ENCODE assay signal across 26 cellular contexts in the genomic region with DNA sequence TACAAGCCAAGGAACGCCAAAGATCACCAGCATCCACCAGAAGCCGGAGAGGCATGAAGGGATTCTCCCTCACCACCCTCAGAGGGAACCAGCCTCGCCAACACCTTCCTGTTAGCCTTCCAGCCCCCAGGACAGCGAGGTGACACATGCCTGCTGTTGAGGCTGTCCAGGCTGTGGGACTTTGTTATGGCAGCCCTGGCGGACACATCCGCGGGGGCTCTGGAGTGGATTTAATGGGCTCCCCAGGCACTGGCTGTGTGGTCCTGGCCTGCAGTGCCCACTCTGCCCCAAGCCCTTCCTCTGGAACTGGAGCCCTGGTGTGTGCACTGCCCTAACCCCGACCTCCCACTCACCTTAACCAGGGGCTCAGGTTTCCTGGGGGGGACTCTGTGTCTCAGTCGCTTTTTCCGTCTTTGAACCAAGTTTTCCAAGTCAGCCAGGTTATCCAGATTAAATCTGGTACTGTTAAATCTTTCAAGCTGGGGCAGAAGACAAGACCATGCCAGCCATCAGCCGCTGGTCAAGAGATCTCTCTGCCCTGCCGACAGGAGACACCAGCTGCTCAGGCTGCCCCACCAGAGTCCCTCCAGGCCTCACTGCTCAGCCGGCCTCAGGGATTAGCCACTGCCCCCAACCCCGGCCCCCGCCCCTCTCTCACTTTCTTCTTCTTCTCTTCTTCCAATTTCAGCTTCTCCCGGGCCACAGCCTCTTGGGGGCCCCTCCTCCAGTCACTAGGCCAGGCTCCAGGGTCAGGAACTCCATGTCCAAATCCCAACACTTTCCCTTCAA. TPM values are rescaled to one million over a fixed set of nuclear protein-coding genes. Genes with fewer than 3 reads are reported as not detected.
A peak's percentile ranks its signal among the peaks of the same experiment; 100 is the strongest.
DNase-seq lines count a peak whose midpoint lies in the region; ATAC-seq, FAIRE-seq and TF ChIP-seq lines count a peak whose summit lies in the region.
"Had no signal": no experiment of that assay in that cellular context is flagged by ENCODE, and none has a peak within 500 bp of the region (broad histone marks: within the 10 kb centered on the region; RNA-seq: fewer than 3 reads in every experiment).

No MANE protein-coding gene starts in this region.

- H3K9me3 ChIP-seq in HepG2 (ENCODE audit: low read length) (no peaks in the 10 kb centered on the region), right lobe of liver (no peaks in the 10 kb centered on the region)
- H3K9me3 ChIP-seq: sigmoid colon, transverse colon had no signal

- peak; percentile 3; the same call in 2 of the 3 replicates for ATAC-seq in HepG2
- ATAC-seq in right lobe of liver = no peak
- ATAC-seq in central memory CD8-positive, alpha-beta T cell (replicated peaks; ENCODE audit: extremely low read depth, poor library complexity, severe bottlenecking) = no peak
- no peak for ATAC-seq in stimulated activated effector memory CD8-positive, alpha-beta T cell treated with anti-CD3 and anti-CD28 coated beads, Interleukin-12 subunit alpha, Interleukin-12 subunit beta, amount 100 ng/mL, for 72 hours
- ATAC-seq in HG03520 (IDR thresholded peaks at IDR 0.05; ENCODE audit: unreplicated experiment) = no peak
- ATAC-seq: esophagus mucosa, PC-3, SK-N-SH treated with all-trans-retinoic acid at 6 μM for 48 hours had no signal

- H3K9ac ChIP-seq in HepG2 (ENCODE audit: insufficient read depth, low read depth, low read length) = no peak overlapping the region

- H2AFZ ChIP-seq in HepG2 (ENCODE audit: low read length) = no peak overlapping the region

- H3K4me1 ChIP-seq in HepG2 (ENCODE audit: insufficient read depth, low read length) (no peaks in the 10 kb centered on the region), right lobe of liver (no peaks in the 10 kb centered on the region)

- intact Hi-C loops in HepG2 (cut with micrococcal nuclease; ENCODE audit: unreplicated experiment) = no loop called here
- intact Hi-C loops in right lobe of liver (cut with DNase I) = no loop called here

- no peaks in the 10 kb centered on the region for H3K27me3 ChIP-seq in HepG2 (ENCODE audit: control insufficient read depth in 1 of 2, insufficient read depth in 2 of 2, low read length in 2 of 2)
- no peaks in the 10 kb centered on the region for H3K27me3 ChIP-seq in right lobe of liver
- H3K27me3 ChIP-seq: cardiac muscle cell, sigmoid colon, transverse colon had no signal

- H3K9me3 Mint-ChIP-seq in central memory CD8-positive, alpha-beta T cell = no peaks in the 10 kb centered on the region
- H3K9me3 Mint-ChIP-seq in stimulated activated effector memory CD8-positive, alpha-beta T cell treated with anti-CD3 and anti-CD28 coated beads, Interleukin-12 subunit alpha, Interleukin-12 subunit beta, amount 100 ng/mL, for 72 hours = no peaks in the 10 kb centered on the region
- H3K9me3 Mint-ChIP-seq: dendritic cell treated with granulocyte-macrophage colony-stimulating factor and Interleukin-4, amounts not matched to agents 40 ng/mL and 50 ng/mL, for 4 days; endodermal cell; IgD-negative memory B cell; T-helper 1 cell treated with Interleukin-12 subunit alpha and Interleukin-12 subunit beta and Interleukin-4 antibody, amounts not matched to agents 30 μg/mL and 1 μg/mL, for 36 hours had no signal

- 92% methylated on average over 11 of the region's 16 CpGs for WGBS in HepG2 (ENCODE audit: low lambda C conversion rate)
- WGBS in right lobe of liver (ENCODE audit: insufficient coverage, low coverage, low lambda C conversion rate, missing lambda C conversion rate) = 93% methylated on average over 11 of the region's 16 CpGs

- no TSS peak for BruUV-seq in HepG2 (replicated peaks; lab: Mats Ljungman, UMichigan)

- no peak overlapping the region for H3K4me3 Mint-ChIP-seq in central memory CD8-positive, alpha-beta T cell
- no peak overlapping the region for H3K4me3 Mint-ChIP-seq in stimulated activated effector memory CD8-positive, alpha-beta T cell treated with anti-CD3 and anti-CD28 coated beads, Interleukin-12 subunit alpha, Interleukin-12 subunit beta, amount 100 ng/mL, for 72 hours
- H3K4me3 Mint-ChIP-seq: dendritic cell treated with granulocyte-macrophage colony-stimulating factor and Interleukin-4, amounts not matched to agents 40 ng/mL and 50 ng/mL, for 4 days; endodermal cell; T-helper 1 cell treated with Interleukin-12 subunit alpha and Interleukin-12 subunit beta and Interleukin-4 antibody, amounts not matched to agents 30 μg/mL and 1 μg/mL, for 36 hours had no signal

- CTCF ChIA-PET in HepG2 (lab: Yijun Ruan, JAX; ENCODE audit: low intra/inter-chr PET ratio, low total read pairs) = no interaction called here

- H3K36me3 Mint-ChIP-seq in central memory CD8-positive, alpha-beta T cell (ENCODE audit: insufficient read depth) = peaks cover 14% of the 10 kb centered on the region
- H3K36me3 Mint-ChIP-seq in stimulated activated effector memory CD8-positive, alpha-beta T cell treated with anti-CD3 and anti-CD28 coated beads, Interleukin-12 subunit alpha, Interleukin-12 subunit beta, amount 100 ng/mL, for 72 hours = peaks cover 54% of the 10 kb centered on the region

- FAIRE-seq in HepG2 (lab: Jason Lieb, UNC) (no peak), GM19239 (lab: Jason Lieb, UNC) (no peak)
- FAIRE-seq: astrocyte, GM18507 had no signal

- TF ChIP-seq CTCF in HepG2 (CRISPR knock-in tag; IDR thresholded peaks at IDR 0.05) (no peak), right lobe of liver (IDR thresholded peaks at IDR 0.05) (no peak)

- no peak overlapping the region for H3K4me2 ChIP-seq in HepG2 (ENCODE audit: low read depth, low read length)

- peaks cover 24% of the 10 kb centered on the region for H3K4me1 Mint-ChIP-seq in central memory CD8-positive, alpha-beta T cell
- H3K4me1 Mint-ChIP-seq in stimulated activated effector memory CD8-positive, alpha-beta T cell treated with anti-CD3 and anti-CD28 coated beads, Interleukin-12 subunit alpha, Interleukin-12 subunit beta, amount 100 ng/mL, for 72 hours = peaks cover 33% of the 10 kb centered on the region

- no peaks in the 10 kb centered on the region for H4K20me1 ChIP-seq in HepG2 (ENCODE audit: insufficient read depth, low read length)

- TF ChIP-seq POLR2A in HepG2 (IDR thresholded peaks at IDR 0.05; ENCODE audit: insufficient read depth in 1 of 2, low read depth in 2 of 2, low read length in 2 of 2) (peak; percentile 25 to 49; a peak in 1 of 4 replicates), right lobe of liver (IDR thresholded peaks at IDR 0.05) (no peak)

- H3K36me3 ChIP-seq in HepG2 (replicated peaks in 1 of 2; ENCODE audit: control insufficient read depth in 1 of 2, insufficient read depth in 2 of 2, low read length in 2 of 2) (peaks cover 3% of the 10 kb centered on the region in 2 experiments; a peak in 4 of 5 replicates), right lobe of liver (peaks cover 0 to 20% (median 3%) of the 10 kb centered on the region in 4 donors)
- H3K36me3 ChIP-seq: transverse colon had no signal

- H3K27ac ChIP-seq in HepG2 (ENCODE audit: extremely low read length, insufficient read depth, low read length) (no peak overlapping the region), right lobe of liver (no peak overlapping the region)
- H3K27ac ChIP-seq: sigmoid colon, transverse colon had no signal

- no peaks in the 10 kb centered on the region for H3K27me3 Mint-ChIP-seq in central memory CD8-positive, alpha-beta T cell
- H3K27me3 Mint-ChIP-seq: IgD-negative memory B cell had no signal

- H3K4me3 ChIP-seq in HepG2 (replicated peaks in 1 of 3; ENCODE audit: insufficient read depth in 1 of 3, low read depth in 2 of 3, low read length in 3 of 3) (no peak overlapping the region), right lobe of liver (no peak overlapping the region)
- H3K4me3 ChIP-seq: cardiac muscle cell, sigmoid colon, transverse colon had no signal

- DNase-seq in HepG2 (ENCODE audit: low spot score) = no peak
- DNase-seq in right lobe of liver = no peak
- no peak for DNase-seq in central memory CD8-positive, alpha-beta T cell (ENCODE audit: low spot score in 2 of 2)
- peak; percentile 42 for DNase-seq in islet precursor cell
- DNase-seq in stimulated activated effector memory CD8-positive, alpha-beta T cell treated with anti-CD3 and anti-CD28 coated beads, Interleukin-12 subunit alpha, Interleukin-12 subunit beta, amount 100 ng/mL, for 72 hours (ENCODE audit: low spot score in 2 of 2) = no peak
- DNase-seq in GM19239 (ENCODE audit: insufficient read length, low spot score) = no peak
- no peak for DNase-seq in midbrain (lab: John Stamatoyannopoulos, UW)
- DNase-seq: activated effector memory CD4-positive, alpha-beta T cell treated with Interleukin-2 at 50 U/mL for 16 hours; endodermal cell; HCEC 1CT; kidney glomerular epithelial cell; mammary epithelial cell; NCI-H226; PC-3; sigmoid colon; stimulated activated CD4-positive, alpha-beta T cell treated with anti-CD3 and anti-CD28 coated beads, Interleukin-4, amount 100 ng/mL, for 24 hours; transverse colon had no signal

- no peak for TF ChIP-seq EP300 in HepG2 (IDR thresholded peaks at IDR 0.05; ENCODE audit: low read depth in 2 of 2, low read length in 2 of 2)
- TF ChIP-seq EP300 in HepG2 (CRISPR knock-in tag; IDR thresholded peaks at IDR 0.05; ENCODE audit: borderline replicate concordance) = no peak

- POLR2A ChIA-PET in HepG2 (lab: Yijun Ruan, JAX) = interaction anchor here (0.8 to 1.3 kb wide), 6 partner anchors 10 to 27 kb away, joined by 3 to 4 read pairs (median 3); no protein-coding TSS in a partner anchor

- no peaks in the 10 kb centered on the region for H3K79me2 ChIP-seq in HepG2 (ENCODE audit: insufficient read depth, low read length)

- peak overlapping the region; percentile 73 for H3K27ac Mint-ChIP-seq in central memory CD8-positive, alpha-beta T cell (ENCODE audit: low read depth)
- peak overlapping the region; percentile 16 for H3K27ac Mint-ChIP-seq in stimulated activated effector memory CD8-positive, alpha-beta T cell treated with anti-CD3 and anti-CD28 coated beads, Interleukin-12 subunit alpha, Interleukin-12 subunit beta, amount 100 ng/mL, for 72 hours
- H3K27ac Mint-ChIP-seq: dendritic cell treated with granulocyte-macrophage colony-stimulating factor and Interleukin-4, amounts not matched to agents 40 ng/mL and 50 ng/mL, for 4 days; endodermal cell; T-helper 1 cell treated with Interleukin-12 subunit alpha and Interleukin-12 subunit beta and Interleukin-4 antibody, amounts not matched to agents 30 μg/mL and 1 μg/mL, for 36 hours had no signal

- no peak for TF ChIP-seq RAD21 in HepG2 (CRISPR knock-in tag; IDR thresholded peaks at IDR 0.05)

- in situ Hi-C loops in HepG2 (cut with HindIII; ENCODE audit: extremely low pct_ligation_motif_present, low pct_unique_long_range_greater_than_20kb) = no loop called here

RNA-seq across cellular contexts. Expression of a gene that starts 1.9 kb away (rescaled TPM):
- 0.35 and 1.5 TPM in 2 replicates for total RNA-seq in HepG2 (2016; rRNA removed; fragmentation: Illumina TruSeq; extraction: Trizol)
- 0.35 and 0.51 TPM in 2 replicates for total RNA-seq in HepG2 (2016; cell fraction: cytosol; rRNA removed; fragmentation: Illumina TruSeq; extraction: Trizol; ENCODE audit: low read depth)
- 0.61 and 2.2 TPM in 2 replicates for total RNA-seq in HepG2 (2016; cell fraction: insoluble cytoplasmic fraction; rRNA removed; fragmentation: Illumina TruSeq; extraction: Trizol)
- 0.77 and 0.90 TPM in 2 replicates for total RNA-seq in HepG2 (2016; cell fraction: membrane; rRNA removed; fragmentation: Illumina TruSeq; extraction: Trizol)
- 2.3 and 2.8 TPM in 2 replicates for total RNA-seq in HepG2 (2016; cell fraction: nucleus; rRNA removed; fragmentation: Illumina TruSeq; extraction: Trizol)
- 1.6 and 2.7 TPM in 2 replicates for polyA plus RNA-seq in HepG2 (2011; rRNA removed)
- 0.71 and 0.90 TPM in 2 replicates for polyA plus RNA-seq in HepG2 (2011; cell fraction: cytosol; rRNA removed)
- polyA plus RNA-seq in HepG2 (2011; cell fraction: nucleus; rRNA removed) = 17.9 and 22.1 TPM in 2 replicates
- polyA plus RNA-seq in HepG2 (2012) = 0.72 and 2.1 TPM in 2 replicates
- 0.47 and 0.50 TPM in 2 replicates for polyA plus RNA-seq in HepG2 (2016; cell fraction: cytosol; fragmentation: Illumina TruSeq; extraction: Trizol; ENCODE audit: low read depth)
- polyA plus RNA-seq in HepG2 (2016; cell fraction: insoluble cytoplasmic fraction; fragmentation: Illumina TruSeq; extraction: Trizol; ENCODE audit: low read depth) = 0.32 and 0.50 TPM in 2 replicates
- 0.47 and 0.74 TPM in 2 replicates for polyA plus RNA-seq in HepG2 (2016; cell fraction: membrane; fragmentation: Illumina TruSeq; extraction: Trizol; ENCODE audit: low read depth)
- polyA plus RNA-seq in HepG2 (2016; cell fraction: nucleus; fragmentation: Illumina TruSeq; extraction: Trizol; ENCODE audit: insufficient read depth, low read depth) = 9.2 and 10.4 TPM in 2 replicates
- polyA minus RNA-seq in HepG2 (2011; rRNA and poly(A)+ RNA removed; ENCODE audit: low replicate concordance) = 1.6 and 5.1 TPM in 2 replicates
- polyA minus RNA-seq in HepG2 (2011; cell fraction: cytosol; rRNA and poly(A)+ RNA removed) = not detected in 2 replicates
- polyA minus RNA-seq in HepG2 (2011; cell fraction: nucleus; rRNA and poly(A)+ RNA removed) = 3.9 and 4.1 TPM in 2 replicates
- total RNA-seq in right lobe of liver = 1 to 10 TPM in 5 of 6 experiments, under 1 TPM in 1; 0.98 to 4.0 (median 2.7) TPM

RNA-seq across cellular contexts. Expression of a gene that starts 15.9 kb away (rescaled TPM):
- 23.2 and 26.7 TPM in 2 replicates for total RNA-seq in HepG2 (2016; rRNA removed; fragmentation: Illumina TruSeq; extraction: Trizol)
- 40.7 and 45.8 TPM in 2 replicates for total RNA-seq in HepG2 (2016; cell fraction: cytosol; rRNA removed; fragmentation: Illumina TruSeq; extraction: Trizol; ENCODE audit: low read depth)
- total RNA-seq in HepG2 (2016; cell fraction: insoluble cytoplasmic fraction; rRNA removed; fragmentation: Illumina TruSeq; extraction: Trizol) = 26.3 and 27.1 TPM in 2 replicates
- 37.4 and 41.3 TPM in 2 replicates for total RNA-seq in HepG2 (2016; cell fraction: membrane; rRNA removed; fragmentation: Illumina TruSeq; extraction: Trizol)
- 10.3 and 11.7 TPM in 2 replicates for total RNA-seq in HepG2 (2016; cell fraction: nucleus; rRNA removed; fragmentation: Illumina TruSeq; extraction: Trizol)
- 24.8 and 27.8 TPM in 2 replicates for polyA plus RNA-seq in HepG2 (2011; rRNA removed)
- 18.3 and 31.5 TPM in 2 replicates for polyA plus RNA-seq in HepG2 (2011; cell fraction: cytosol; rRNA removed)
- polyA plus RNA-seq in HepG2 (2011; cell fraction: nucleus; rRNA removed) = 24.2 and 29.2 TPM in 2 replicates
- 14.6 and 20.3 TPM in 2 replicates for polyA plus RNA-seq in HepG2 (2012)
- 55.3 and 63.9 TPM in 2 replicates for polyA plus RNA-seq in HepG2 (2016; cell fraction: cytosol; fragmentation: Illumina TruSeq; extraction: Trizol; ENCODE audit: low read depth)
- polyA plus RNA-seq in HepG2 (2016; cell fraction: insoluble cytoplasmic fraction; fragmentation: Illumina TruSeq; extraction: Trizol; ENCODE audit: low read depth) = 33.9 and 35.0 TPM in 2 replicates
- 40.8 and 47.0 TPM in 2 replicates for polyA plus RNA-seq in HepG2 (2016; cell fraction: membrane; fragmentation: Illumina TruSeq; extraction: Trizol; ENCODE audit: low read depth)
- 23.0 and 24.9 TPM in 2 replicates for polyA plus RNA-seq in HepG2 (2016; cell fraction: nucleus; fragmentation: Illumina TruSeq; extraction: Trizol; ENCODE audit: insufficient read depth, low read depth)
- 10.9 and 17.9 TPM in 2 replicates for polyA minus RNA-seq in HepG2 (2011; rRNA and poly(A)+ RNA removed; ENCODE audit: low replicate concordance)
- 4.6 and 5.6 TPM in 2 replicates for polyA minus RNA-seq in HepG2 (2011; cell fraction: cytosol; rRNA and poly(A)+ RNA removed)
- 8.2 and 14.2 TPM in 2 replicates for polyA minus RNA-seq in HepG2 (2011; cell fraction: nucleus; rRNA and poly(A)+ RNA removed)
- total RNA-seq in right lobe of liver = 10 to 100 TPM in 3 of 6 experiments, 1 to 10 TPM in 3; 6.0 to 16.3 (median 9.7) TPM

RNA-seq across cellular contexts. Expression of a gene that starts 25.8 kb away (rescaled TPM):
- total RNA-seq in HepG2 (2016; rRNA removed; fragmentation: Illumina TruSeq; extraction: Trizol) = 8.4 and 21.2 TPM in 2 replicates
- 5.5 and 5.9 TPM in 2 replicates for total RNA-seq in HepG2 (2016; cell fraction: cytosol; rRNA removed; fragmentation: Illumina TruSeq; extraction: Trizol; ENCODE audit: low read depth)
- 6.5 and 21.5 TPM in 2 replicates for total RNA-seq in HepG2 (2016; cell fraction: insoluble cytoplasmic fraction; rRNA removed; fragmentation: Illumina TruSeq; extraction: Trizol)
- total RNA-seq in HepG2 (2016; cell fraction: membrane; rRNA removed; fragmentation: Illumina TruSeq; extraction: Trizol) = 8.5 and 9.2 TPM in 2 replicates
- total RNA-seq in HepG2 (2016; cell fraction: nucleus; rRNA removed; fragmentation: Illumina TruSeq; extraction: Trizol) = 22.7 and 27.7 TPM in 2 replicates
- 27.9 and 43.4 TPM in 2 replicates for polyA plus RNA-seq in HepG2 (2011; rRNA removed)
- polyA plus RNA-seq in HepG2 (2011; cell fraction: cytosol; rRNA removed) = 24.2 and 26.5 TPM in 2 replicates
- 68.4 and 71.2 TPM in 2 replicates for polyA plus RNA-seq in HepG2 (2011; cell fraction: nucleus; rRNA removed)
- 35.8 and 38.5 TPM in 2 replicates for polyA plus RNA-seq in HepG2 (2012)
- polyA plus RNA-seq in HepG2 (2016; cell fraction: cytosol; fragmentation: Illumina TruSeq; extraction: Trizol; ENCODE audit: low read depth) = 4.3 and 4.5 TPM in 2 replicates
- 11.7 and 14.4 TPM in 2 replicates for polyA plus RNA-seq in HepG2 (2016; cell fraction: insoluble cytoplasmic fraction; fragmentation: Illumina TruSeq; extraction: Trizol; ENCODE audit: low read depth)
- 10.0 and 11.0 TPM in 2 replicates for polyA plus RNA-seq in HepG2 (2016; cell fraction: membrane; fragmentation: Illumina TruSeq; extraction: Trizol; ENCODE audit: low read depth)
- 48.6 and 52.0 TPM in 2 replicates for polyA plus RNA-seq in HepG2 (2016; cell fraction: nucleus; fragmentation: Illumina TruSeq; extraction: Trizol; ENCODE audit: insufficient read depth, low read depth)
- polyA minus RNA-seq in HepG2 (2011; rRNA and poly(A)+ RNA removed; ENCODE audit: low replicate concordance) = 49.9 and 152 TPM in 2 replicates
- 50.4 and 69.9 TPM in 2 replicates for polyA minus RNA-seq in HepG2 (2011; cell fraction: cytosol; rRNA and poly(A)+ RNA removed)
- 56.1 and 70.2 TPM in 2 replicates for polyA minus RNA-seq in HepG2 (2011; cell fraction: nucleus; rRNA and poly(A)+ RNA removed)
- total RNA-seq in right lobe of liver = 10 to 100 TPM; 11.5 to 37.6 (median 21.6) TPM

RNA-seq across cellular contexts. Expression of a gene that starts 28.0 kb away (rescaled TPM):
- total RNA-seq in HepG2 (2016; rRNA removed; fragmentation: Illumina TruSeq; extraction: Trizol) (11.3 and 25.9 TPM in 2 replicates), right lobe of liver (10 to 100 TPM; 11.9 to 18.9 (median 12.6) TPM)
- 3.5 and 4.2 TPM in 2 replicates for total RNA-seq in HepG2 (2016; cell fraction: cytosol; rRNA removed; fragmentation: Illumina TruSeq; extraction: Trizol; ENCODE audit: low read depth)
- total RNA-seq in HepG2 (2016; cell fraction: insoluble cytoplasmic fraction; rRNA removed; fragmentation: Illumina TruSeq; extraction: Trizol) = 8.4 and 25.7 TPM in 2 replicates
- total RNA-seq in HepG2 (2016; cell fraction: membrane; rRNA removed; fragmentation: Illumina TruSeq; extraction: Trizol) = 10.9 and 11.4 TPM in 2 replicates
- total RNA-seq in HepG2 (2016; cell fraction: nucleus; rRNA removed; fragmentation: Illumina TruSeq; extraction: Trizol) = 22.1 and 28.3 TPM in 2 replicates
- 46.6 and 69.2 TPM in 2 replicates for polyA plus RNA-seq in HepG2 (2011; rRNA removed)
- polyA plus RNA-seq in HepG2 (2011; cell fraction: cytosol; rRNA removed) = 33.4 and 47.8 TPM in 2 replicates
- polyA plus RNA-seq in HepG2 (2011; cell fraction: nucleus; rRNA removed) = 135 and 157 TPM in 2 replicates
- polyA plus RNA-seq in HepG2 (2012) = 27.3 and 39.4 TPM in 2 replicates
- polyA plus RNA-seq in HepG2 (2016; cell fraction: cytosol; fragmentation: Illumina TruSeq; extraction: Trizol; ENCODE audit: low read depth) = 1.0 and 1.2 TPM in 2 replicates
- polyA plus RNA-seq in HepG2 (2016; cell fraction: insoluble cytoplasmic fraction; fragmentation: Illumina TruSeq; extraction: Trizol; ENCODE audit: low read depth) = 6.0 and 8.4 TPM in 2 replicates
- 3.1 and 3.2 TPM in 2 replicates for polyA plus RNA-seq in HepG2 (2016; cell fraction: membrane; fragmentation: Illumina TruSeq; extraction: Trizol; ENCODE audit: low read depth)
- polyA plus RNA-seq in HepG2 (2016; cell fraction: nucleus; fragmentation: Illumina TruSeq; extraction: Trizol; ENCODE audit: insufficient read depth, low read depth) = 51.6 and 60.2 TPM in 2 replicates
- 29.1 and 175 TPM in 2 replicates for polyA minus RNA-seq in HepG2 (2011; rRNA and poly(A)+ RNA removed; ENCODE audit: low replicate concordance)
- 41.8 and 45.0 TPM in 2 replicates for polyA minus RNA-seq in HepG2 (2011; cell fraction: cytosol; rRNA and poly(A)+ RNA removed)
- polyA minus RNA-seq in HepG2 (2011; cell fraction: nucleus; rRNA and poly(A)+ RNA removed) = 25.8 and 31.7 TPM in 2 replicates
